Comparison of ENCODE assay signal across 15 cellular contexts in genomic region chrX:41960142-41960541, GRCh38. TPM values are rescaled to one million over a fixed set of nuclear protein-coding genes. Genes with fewer than 3 reads are reported as not detected.
DNase-seq lines count a peak whose midpoint lies in the region; ATAC-seq and TF ChIP-seq lines count a peak whose summit lies in the region.
"Had no signal": no experiment of that assay in that cellular context is flagged by ENCODE, and none has a peak within 500 bp of the region (broad histone marks: within the 10 kb centered on the region; RNA-seq: fewer than 3 reads in every experiment).

No MANE protein-coding gene starts in this region.

- POLR2A ChIA-PET in Caco-2 (lab: Charles Lee) = no interaction called here
- POLR2A ChIA-PET in HEK293 (lab: Yijun Ruan, JAX) = no interaction called here

- TF ChIP-seq CTCF in Caco-2 (IDR thresholded peaks at IDR 0.05; ENCODE audit: insufficient read depth in 1 of 2, low read depth in 1 of 2, low read length in 1 of 2, severe bottlenecking in 1 of 2, unreplicated experiment in 1 of 2) (no peak), HEK293 (tag by site-specific recombination; IDR thresholded peaks at IDR 0.05) (no peak), epithelial cell of esophagus (IDR thresholded peaks at IDR 0.05; ENCODE audit: insufficient read depth, low read depth, low read length, missing control alignments) (no peak)

- H3K9me3 ChIP-seq in Caco-2 (no peaks in the 10 kb centered on the region), HEK293 (ENCODE audit: control insufficient read depth, insufficient read depth, low read depth, low read length) (no peaks in the 10 kb centered on the region; the same call in 1 of the 2 replicates)
- H3K9me3 ChIP-seq: BE2C had no signal

- H3K36me3 Mint-ChIP-seq in Caco-2 (ENCODE audit: insufficient read depth, unreplicated experiment) = no peaks in the 10 kb centered on the region
- H3K36me3 Mint-ChIP-seq: CD4-positive, alpha-beta memory T cell; IgD-negative memory B cell had no signal

- peak; percentile 40 to 62 for DNase-seq in Caco-2
- DNase-seq in NCI-H82 treated with DMSO at 0.1 percent for 48 hours (lab: John Stamatoyannopoulos, UW; ENCODE audit: unreplicated experiment) = peak; percentile 39
- DNase-seq in epithelial cell of esophagus (ENCODE audit: low read depth) = peak; percentile 32
- no peak for DNase-seq in A172 (ENCODE audit: low spot score)
- DNase-seq in kidney glomerular epithelial cell (lab: John Stamatoyannopoulos, UW) = no peak
- DNase-seq: BE2C; CD4-positive, alpha-beta memory T cell; DMS79 treated with DMSO at 0.1 percent for 48 hours; EL; GOT3; H9 had no signal

- peak overlapping the region; percentile 87 for H3K27ac Mint-ChIP-seq in Caco-2 (ENCODE audit: unreplicated experiment)
- H3K27ac Mint-ChIP-seq: CD4-positive, alpha-beta memory T cell; H9; IgD-negative memory B cell had no signal

- no peaks in the 10 kb centered on the region for H3K27me3 Mint-ChIP-seq in Caco-2 (ENCODE audit: insufficient read depth, unreplicated experiment)
- H3K27me3 Mint-ChIP-seq: CD4-positive, alpha-beta memory T cell; IgD-negative memory B cell had no signal

- peaks cover 23% of the 10 kb centered on the region for H3K4me1 Mint-ChIP-seq in Caco-2 (ENCODE audit: low read depth, unreplicated experiment)
- H3K4me1 Mint-ChIP-seq: IgD-negative memory B cell had no signal

- H3K4me3 ChIP-seq in Caco-2 (ENCODE audit: low read depth, low read length) (no peak overlapping the region), HEK293 (ENCODE audit: low read depth, low read length) (no peak overlapping the region), epithelial cell of esophagus (ENCODE audit: low read length) (no peak overlapping the region)

- ATAC-seq in HG02938 (IDR thresholded peaks at IDR 0.05; ENCODE audit: unreplicated experiment) = no peak

- H3K9me3 Mint-ChIP-seq in Caco-2 (ENCODE audit: unreplicated experiment) = no peaks in the 10 kb centered on the region

- no peak overlapping the region for H3K27ac ChIP-seq in HEK293 (ENCODE audit: extremely low read depth, low read depth, low read length)
- H3K27ac ChIP-seq: C4-2B had no signal

- CTCF ChIA-PET in Caco-2 (lab: Charles Lee) (no interaction called here), HEK293 (lab: Yijun Ruan, JAX) (interaction anchor here (0.6 kb wide), 1 partner anchor 355 kb away, joined by 6 read pairs; no protein-coding TSS in a partner anchor)

- intact Hi-C loops in Caco-2 (cut with micrococcal nuclease; ENCODE audit: unreplicated experiment) = loop anchor here (1.0 kb wide), 1 partner anchor 36 kb away; no protein-coding TSS in a partner anchor

- BruUV-seq in Caco-2 (replicated peaks; lab: Mats Ljungman, UMichigan) = no TSS peak

- no peaks in the 10 kb centered on the region for H3K36me3 ChIP-seq in Caco-2 (ENCODE audit: control insufficient read depth, insufficient read depth, low read length)
- H3K36me3 ChIP-seq in HEK293 (ENCODE audit: control insufficient read depth in 2 of 2, insufficient read depth in 1 of 2, low read length in 2 of 2) = no peaks in the 10 kb centered on the region
- H3K36me3 ChIP-seq: BE2C had no signal

- H3K4me1 ChIP-seq in Caco-2 (peaks cover 25% of the 10 kb centered on the region), HEK293 (ENCODE audit: control insufficient read depth, insufficient read depth, low read length) (no peaks in the 10 kb centered on the region)
- H3K4me1 ChIP-seq: BE2C had no signal

- no peak overlapping the region for H3K4me3 Mint-ChIP-seq in Caco-2 (ENCODE audit: unreplicated experiment)
- H3K4me3 Mint-ChIP-seq: CD4-positive, alpha-beta memory T cell; H9; IgD-negative memory B cell had no signal

- H3K27me3 ChIP-seq in Caco-2 (replicated peaks; ENCODE audit: control insufficient read depth, insufficient read depth, low read length) = no peaks in the 10 kb centered on the region
- H3K27me3 ChIP-seq: BE2C had no signal

TF ChIP-seq in HEK293, 187 proteins besides CTCF, POLR2A, EP300 and RAD21:
- TF ChIP-seq FEZF1 (tag by site-specific recombination; IDR thresholded peaks at IDR 0.05) (peak; percentile 36; the same call in 1 of the 2 replicates), OSR2 (tag by site-specific recombination; IDR thresholded peaks at IDR 0.05) (0 out of 2 replicates have a peak, but pooled peaks have one; percentile 7), GLIS1 (tag by site-specific recombination; IDR thresholded peaks at IDR 0.05) (peak; percentile 55), ZNF843 (tag by site-specific recombination; IDR thresholded peaks at IDR 0.05) (peak; percentile 41; the same call in 1 of the 2 replicates), ZNF350 (tag by site-specific recombination; IDR thresholded peaks at IDR 0.05) (no peak)

RNA-seq across cellular contexts. Expression of gene CASK, which starts 36.8 kb away (rescaled TPM):
- total RNA-seq in Caco-2 (2022) = 163 and 174 TPM in 2 replicates
- total RNA-seq in A172 (2014; rRNA removed; shearing (Covaris generic)) = 18.3 and 28.6 TPM in 2 replicates

Comparison
In these comparisons a context has a peak if more than half of its experiments do, and no peak if none do; other contexts are left out.
1. DNase-seq: peak in Caco-2 (2 of 2), NCI-H82 treated with DMSO at 0.1 percent for 48 hours (single experiment) and epithelial cell of esophagus (single experiment); none in A172 (single experiment) and kidney glomerular epithelial cell (single experiment).